1 cellular context compared by ENCODE assay signal in genomic region chr6:43170452-43171283, GRCh38.
TF ChIP-seq lines count a peak whose summit lies in the region.

SRF (plus strand) TSS chr6:43171269; CDS start chr6:43171657, 388 bp downstream.

TF ChIP-seq in K562, 482 proteins besides CTCF, POLR2A, EP300 and RAD21 (continued from another document and continues in another):
- TF ChIP-seq, protein P1, sequence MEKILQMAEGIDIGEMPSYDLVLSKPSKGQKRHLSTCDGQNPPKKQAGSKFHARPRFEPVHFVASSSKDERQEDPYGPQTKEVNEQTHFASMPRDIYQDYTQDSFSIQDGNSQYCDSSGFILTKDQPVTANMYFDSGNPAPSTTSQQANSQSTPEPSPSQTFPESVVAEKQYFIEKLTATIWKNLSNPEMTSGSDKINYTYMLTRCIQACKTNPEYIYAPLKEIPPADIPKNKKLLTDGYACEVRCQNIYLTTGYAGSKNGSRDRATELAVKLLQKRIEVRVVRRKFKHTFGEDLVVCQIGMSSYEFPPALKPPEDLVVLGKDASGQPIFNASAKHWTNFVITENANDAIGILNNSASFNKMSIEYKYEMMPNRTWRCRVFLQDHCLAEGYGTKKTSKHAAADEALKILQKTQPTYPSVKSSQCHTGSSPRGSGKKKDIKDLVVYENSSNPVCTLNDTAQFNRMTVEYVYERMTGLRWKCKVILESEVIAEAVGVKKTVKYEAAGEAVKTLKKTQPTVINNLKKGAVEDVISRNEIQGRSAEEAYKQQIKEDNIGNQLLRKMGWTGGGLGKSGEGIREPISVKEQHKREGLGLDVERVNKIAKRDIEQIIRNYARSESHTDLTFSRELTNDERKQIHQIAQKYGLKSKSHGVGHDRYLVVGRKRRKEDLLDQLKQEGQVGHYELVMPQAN (IDR thresholded peaks at IDR 0.05; ENCODE audit: borderline replicate concordance), result peak; percentile 57; the same call in 1 of the 2 replicates
- TF ChIP-seq XRCC4 (IDR thresholded peaks at IDR 0.05; ENCODE audit: extremely low read depth, insufficient read depth, insufficient read length) (no peak), ZNF165 (CRISPR knock-in tag; IDR thresholded peaks at IDR 0.05; ENCODE audit: borderline replicate concordance) (no peak), PHB (CRISPR knock-in tag; IDR thresholded peaks at IDR 0.05) (no peak), RBM25 (IDR thresholded peaks at IDR 0.05; ENCODE audit: low read depth, low read length, severe bottlenecking) (peak; percentile 21), CHD2 (IDR thresholded peaks at IDR 0.05; ENCODE audit: low read depth, low read length) (peak; percentile 89), ZBTB7A (IDR thresholded peaks at IDR 0.05; ENCODE audit: borderline replicate concordance, control insufficient read depth, low read depth, low read length) (no peak), CBX1 (IDR thresholded peaks at IDR 0.05; ENCODE audit: low read depth) (no peak), KAT8 (IDR thresholded peaks at IDR 0.05; ENCODE audit: low read depth) (no peak), EZH2 (IDR thresholded peaks at IDR 0.05; ENCODE audit: borderline replicate concordance, low read depth, low read length) (no peak), KDM4B (IDR thresholded peaks at IDR 0.05; ENCODE audit: borderline replicate concordance in 2 of 2, low read depth in 1 of 2) (no peak), PPARD (CRISPR knock-in tag; IDR thresholded peaks at IDR 0.05) (no peak), DIDO1 (tag; IDR thresholded peaks at IDR 0.05; ENCODE audit: low read depth) (no peak), CBX8 (IDR thresholded peaks at IDR 0.05; ENCODE audit: borderline replicate concordance, extremely low read depth, low read depth, low read length, poor library complexity, severe bottlenecking) (no peak), SAFB2 (IDR thresholded peaks at IDR 0.05; ENCODE audit: borderline replicate concordance, low read depth, low read length, severe bottlenecking) (no peak), ZNF124 (CRISPR knock-in tag; IDR thresholded peaks at IDR 0.05) (no peak), NR1H2 (CRISPR knock-in tag; IDR thresholded peaks at IDR 0.05) (0 out of 2 replicates have a peak, but pooled peaks have one; percentile 51), MCM5 (IDR thresholded peaks at IDR 0.05; ENCODE audit: low read depth) (no peak), DACH1 (IDR thresholded peaks at IDR 0.05; ENCODE audit: partially characterized antibody) (no peak), PCBP2 (IDR thresholded peaks at IDR 0.05; ENCODE audit: low read depth, low read length, poor library complexity, severe bottlenecking) (no peak), NFE2 (IDR thresholded peaks at IDR 0.05; ENCODE audit: low read depth) (0 out of 2 replicates have a peak, but pooled peaks have one; percentile 5), ZNF589 (CRISPR knock-in tag; IDR thresholded peaks at IDR 0.05; ENCODE audit: low read depth) (no peak), SMAD2 (IDR thresholded peaks at IDR 0.05; ENCODE audit: low read depth, low read length) (0 out of 2 replicates have a peak, but pooled peaks have one; percentile 73), CEBPG (CRISPR knock-in tag; IDR thresholded peaks at IDR 0.05) (no peak), CEBPG (tag; conservative IDR thresholded peaks at IDR 0.05 in 1 of 2, IDR thresholded peaks at IDR 0.05 in 1 of 2) (no peak), ZNF609 (CRISPR knock-in tag; IDR thresholded peaks at IDR 0.05; ENCODE audit: borderline replicate concordance) (peak; percentile 85)
- TF ChIP-seq, protein P2, sequence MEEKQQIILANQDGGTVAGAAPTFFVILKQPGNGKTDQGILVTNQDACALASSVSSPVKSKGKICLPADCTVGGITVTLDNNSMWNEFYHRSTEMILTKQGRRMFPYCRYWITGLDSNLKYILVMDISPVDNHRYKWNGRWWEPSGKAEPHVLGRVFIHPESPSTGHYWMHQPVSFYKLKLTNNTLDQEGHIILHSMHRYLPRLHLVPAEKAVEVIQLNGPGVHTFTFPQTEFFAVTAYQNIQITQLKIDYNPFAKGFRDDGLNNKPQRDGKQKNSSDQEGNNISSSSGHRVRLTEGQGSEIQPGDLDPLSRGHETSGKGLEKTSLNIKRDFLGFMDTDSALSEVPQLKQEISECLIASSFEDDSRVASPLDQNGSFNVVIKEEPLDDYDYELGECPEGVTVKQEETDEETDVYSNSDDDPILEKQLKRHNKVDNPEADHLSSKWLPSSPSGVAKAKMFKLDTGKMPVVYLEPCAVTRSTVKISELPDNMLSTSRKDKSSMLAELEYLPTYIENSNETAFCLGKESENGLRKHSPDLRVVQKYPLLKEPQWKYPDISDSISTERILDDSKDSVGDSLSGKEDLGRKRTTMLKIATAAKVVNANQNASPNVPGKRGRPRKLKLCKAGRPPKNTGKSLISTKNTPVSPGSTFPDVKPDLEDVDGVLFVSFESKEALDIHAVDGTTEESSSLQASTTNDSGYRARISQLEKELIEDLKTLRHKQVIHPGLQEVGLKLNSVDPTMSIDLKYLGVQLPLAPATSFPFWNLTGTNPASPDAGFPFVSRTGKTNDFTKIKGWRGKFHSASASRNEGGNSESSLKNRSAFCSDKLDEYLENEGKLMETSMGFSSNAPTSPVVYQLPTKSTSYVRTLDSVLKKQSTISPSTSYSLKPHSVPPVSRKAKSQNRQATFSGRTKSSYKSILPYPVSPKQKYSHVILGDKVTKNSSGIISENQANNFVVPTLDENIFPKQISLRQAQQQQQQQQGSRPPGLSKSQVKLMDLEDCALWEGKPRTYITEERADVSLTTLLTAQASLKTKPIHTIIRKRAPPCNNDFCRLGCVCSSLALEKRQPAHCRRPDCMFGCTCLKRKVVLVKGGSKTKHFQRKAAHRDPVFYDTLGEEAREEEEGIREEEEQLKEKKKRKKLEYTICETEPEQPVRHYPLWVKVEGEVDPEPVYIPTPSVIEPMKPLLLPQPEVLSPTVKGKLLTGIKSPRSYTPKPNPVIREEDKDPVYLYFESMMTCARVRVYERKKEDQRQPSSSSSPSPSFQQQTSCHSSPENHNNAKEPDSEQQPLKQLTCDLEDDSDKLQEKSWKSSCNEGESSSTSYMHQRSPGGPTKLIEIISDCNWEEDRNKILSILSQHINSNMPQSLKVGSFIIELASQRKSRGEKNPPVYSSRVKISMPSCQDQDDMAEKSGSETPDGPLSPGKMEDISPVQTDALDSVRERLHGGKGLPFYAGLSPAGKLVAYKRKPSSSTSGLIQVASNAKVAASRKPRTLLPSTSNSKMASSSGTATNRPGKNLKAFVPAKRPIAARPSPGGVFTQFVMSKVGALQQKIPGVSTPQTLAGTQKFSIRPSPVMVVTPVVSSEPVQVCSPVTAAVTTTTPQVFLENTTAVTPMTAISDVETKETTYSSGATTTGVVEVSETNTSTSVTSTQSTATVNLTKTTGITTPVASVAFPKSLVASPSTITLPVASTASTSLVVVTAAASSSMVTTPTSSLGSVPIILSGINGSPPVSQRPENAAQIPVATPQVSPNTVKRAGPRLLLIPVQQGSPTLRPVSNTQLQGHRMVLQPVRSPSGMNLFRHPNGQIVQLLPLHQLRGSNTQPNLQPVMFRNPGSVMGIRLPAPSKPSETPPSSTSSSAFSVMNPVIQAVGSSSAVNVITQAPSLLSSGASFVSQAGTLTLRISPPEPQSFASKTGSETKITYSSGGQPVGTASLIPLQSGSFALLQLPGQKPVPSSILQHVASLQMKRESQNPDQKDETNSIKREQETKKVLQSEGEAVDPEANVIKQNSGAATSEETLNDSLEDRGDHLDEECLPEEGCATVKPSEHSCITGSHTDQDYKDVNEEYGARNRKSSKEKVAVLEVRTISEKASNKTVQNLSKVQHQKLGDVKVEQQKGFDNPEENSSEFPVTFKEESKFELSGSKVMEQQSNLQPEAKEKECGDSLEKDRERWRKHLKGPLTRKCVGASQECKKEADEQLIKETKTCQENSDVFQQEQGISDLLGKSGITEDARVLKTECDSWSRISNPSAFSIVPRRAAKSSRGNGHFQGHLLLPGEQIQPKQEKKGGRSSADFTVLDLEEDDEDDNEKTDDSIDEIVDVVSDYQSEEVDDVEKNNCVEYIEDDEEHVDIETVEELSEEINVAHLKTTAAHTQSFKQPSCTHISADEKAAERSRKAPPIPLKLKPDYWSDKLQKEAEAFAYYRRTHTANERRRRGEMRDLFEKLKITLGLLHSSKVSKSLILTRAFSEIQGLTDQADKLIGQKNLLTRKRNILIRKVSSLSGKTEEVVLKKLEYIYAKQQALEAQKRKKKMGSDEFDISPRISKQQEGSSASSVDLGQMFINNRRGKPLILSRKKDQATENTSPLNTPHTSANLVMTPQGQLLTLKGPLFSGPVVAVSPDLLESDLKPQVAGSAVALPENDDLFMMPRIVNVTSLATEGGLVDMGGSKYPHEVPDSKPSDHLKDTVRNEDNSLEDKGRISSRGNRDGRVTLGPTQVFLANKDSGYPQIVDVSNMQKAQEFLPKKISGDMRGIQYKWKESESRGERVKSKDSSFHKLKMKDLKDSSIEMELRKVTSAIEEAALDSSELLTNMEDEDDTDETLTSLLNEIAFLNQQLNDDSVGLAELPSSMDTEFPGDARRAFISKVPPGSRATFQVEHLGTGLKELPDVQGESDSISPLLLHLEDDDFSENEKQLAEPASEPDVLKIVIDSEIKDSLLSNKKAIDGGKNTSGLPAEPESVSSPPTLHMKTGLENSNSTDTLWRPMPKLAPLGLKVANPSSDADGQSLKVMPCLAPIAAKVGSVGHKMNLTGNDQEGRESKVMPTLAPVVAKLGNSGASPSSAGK (IDR thresholded peaks at IDR 0.05), result no peak; the same call in 1 of the 2 replicates
- TF ChIP-seq, protein P3, sequence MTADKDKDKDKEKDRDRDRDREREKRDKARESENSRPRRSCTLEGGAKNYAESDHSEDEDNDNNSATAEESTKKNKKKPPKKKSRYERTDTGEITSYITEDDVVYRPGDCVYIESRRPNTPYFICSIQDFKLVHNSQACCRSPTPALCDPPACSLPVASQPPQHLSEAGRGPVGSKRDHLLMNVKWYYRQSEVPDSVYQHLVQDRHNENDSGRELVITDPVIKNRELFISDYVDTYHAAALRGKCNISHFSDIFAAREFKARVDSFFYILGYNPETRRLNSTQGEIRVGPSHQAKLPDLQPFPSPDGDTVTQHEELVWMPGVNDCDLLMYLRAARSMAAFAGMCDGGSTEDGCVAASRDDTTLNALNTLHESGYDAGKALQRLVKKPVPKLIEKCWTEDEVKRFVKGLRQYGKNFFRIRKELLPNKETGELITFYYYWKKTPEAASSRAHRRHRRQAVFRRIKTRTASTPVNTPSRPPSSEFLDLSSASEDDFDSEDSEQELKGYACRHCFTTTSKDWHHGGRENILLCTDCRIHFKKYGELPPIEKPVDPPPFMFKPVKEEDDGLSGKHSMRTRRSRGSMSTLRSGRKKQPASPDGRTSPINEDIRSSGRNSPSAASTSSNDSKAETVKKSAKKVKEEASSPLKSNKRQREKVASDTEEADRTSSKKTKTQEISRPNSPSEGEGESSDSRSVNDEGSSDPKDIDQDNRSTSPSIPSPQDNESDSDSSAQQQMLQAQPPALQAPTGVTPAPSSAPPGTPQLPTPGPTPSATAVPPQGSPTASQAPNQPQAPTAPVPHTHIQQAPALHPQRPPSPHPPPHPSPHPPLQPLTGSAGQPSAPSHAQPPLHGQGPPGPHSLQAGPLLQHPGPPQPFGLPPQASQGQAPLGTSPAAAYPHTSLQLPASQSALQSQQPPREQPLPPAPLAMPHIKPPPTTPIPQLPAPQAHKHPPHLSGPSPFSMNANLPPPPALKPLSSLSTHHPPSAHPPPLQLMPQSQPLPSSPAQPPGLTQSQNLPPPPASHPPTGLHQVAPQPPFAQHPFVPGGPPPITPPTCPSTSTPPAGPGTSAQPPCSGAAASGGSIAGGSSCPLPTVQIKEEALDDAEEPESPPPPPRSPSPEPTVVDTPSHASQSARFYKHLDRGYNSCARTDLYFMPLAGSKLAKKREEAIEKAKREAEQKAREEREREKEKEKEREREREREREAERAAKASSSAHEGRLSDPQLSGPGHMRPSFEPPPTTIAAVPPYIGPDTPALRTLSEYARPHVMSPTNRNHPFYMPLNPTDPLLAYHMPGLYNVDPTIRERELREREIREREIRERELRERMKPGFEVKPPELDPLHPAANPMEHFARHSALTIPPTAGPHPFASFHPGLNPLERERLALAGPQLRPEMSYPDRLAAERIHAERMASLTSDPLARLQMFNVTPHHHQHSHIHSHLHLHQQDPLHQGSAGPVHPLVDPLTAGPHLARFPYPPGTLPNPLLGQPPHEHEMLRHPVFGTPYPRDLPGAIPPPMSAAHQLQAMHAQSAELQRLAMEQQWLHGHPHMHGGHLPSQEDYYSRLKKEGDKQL (CRISPR knock-in tag; IDR thresholded peaks at IDR 0.05; ENCODE audit: borderline replicate concordance), result no peak
- TF ChIP-seq, protein P4, sequence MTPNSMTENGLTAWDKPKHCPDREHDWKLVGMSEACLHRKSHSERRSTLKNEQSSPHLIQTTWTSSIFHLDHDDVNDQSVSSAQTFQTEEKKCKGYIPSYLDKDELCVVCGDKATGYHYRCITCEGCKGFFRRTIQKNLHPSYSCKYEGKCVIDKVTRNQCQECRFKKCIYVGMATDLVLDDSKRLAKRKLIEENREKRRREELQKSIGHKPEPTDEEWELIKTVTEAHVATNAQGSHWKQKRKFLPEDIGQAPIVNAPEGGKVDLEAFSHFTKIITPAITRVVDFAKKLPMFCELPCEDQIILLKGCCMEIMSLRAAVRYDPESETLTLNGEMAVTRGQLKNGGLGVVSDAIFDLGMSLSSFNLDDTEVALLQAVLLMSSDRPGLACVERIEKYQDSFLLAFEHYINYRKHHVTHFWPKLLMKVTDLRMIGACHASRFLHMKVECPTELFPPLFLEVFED (CRISPR knock-in tag; conservative IDR thresholded peaks at IDR 0.05), result peak; percentile 51; the same call in 1 of the 2 replicates
